In genomic region chr14:24187538-24187915, GRCh38 we compare ENCODE assay signal across 11 cellular contexts. TPM values are rescaled to one million over a fixed set of nuclear protein-coding genes. Genes with fewer than 3 reads are reported as not detected.
A peak's percentile ranks its signal among the peaks of the same experiment; 100 is the strongest.
DNase-seq lines count a peak whose midpoint lies in the region; ATAC-seq and TF ChIP-seq lines count a peak whose summit lies in the region.
"Had no signal": no experiment of that assay in that cellular context is flagged by ENCODE, and none has a peak within 500 bp of the region (broad histone marks: within the 10 kb centered on the region; RNA-seq: fewer than 3 reads in every experiment).

No MANE protein-coding gene starts in this region.

- H3K27me3 Mint-ChIP-seq in activated naive CD8-positive, alpha-beta T cell treated with anti-CD3 and anti-CD28 coated beads, Interleukin-2, amount 50 U/mL, for 24 hours: no peaks in the 10 kb centered on the region

- H3K36me3 ChIP-seq in left ventricle myocardium inferior (peaks cover 69% of the 10 kb centered on the region), lung (ENCODE audit: control insufficient read depth in 2 of 2, insufficient read depth in 2 of 2, low read length in 2 of 2) (peaks cover 24 to 45% of the 10 kb centered on the region in 2 donors)

- no peaks in the 10 kb centered on the region for H3K9me3 ChIP-seq in left ventricle myocardium inferior (replicated peaks)
- H3K9me3 ChIP-seq in lung (ENCODE audit: control insufficient read depth in 2 of 2, insufficient read depth in 1 of 2, low read length in 1 of 2): no peaks in the 10 kb centered on the region

- peaks cover 21% of the 10 kb centered on the region for H3K4me1 ChIP-seq in left ventricle myocardium inferior
- peaks cover 0 to 5% of the 10 kb centered on the region in 2 donors for H3K4me1 ChIP-seq in lung (ENCODE audit: control insufficient read depth in 2 of 2, insufficient read depth in 2 of 2, low read length in 2 of 2)

- H3K36me3 Mint-ChIP-seq in activated naive CD8-positive, alpha-beta T cell treated with anti-CD3 and anti-CD28 coated beads, Interleukin-2, amount 50 U/mL, for 24 hours (ENCODE audit: low read depth): peaks cover 44% of the 10 kb centered on the region

- WGBS in lung, 2 donors: 90 to 96% methylated on average over 2 of the region's 2 CpGs

- TF ChIP-seq CTCF in left ventricle myocardium inferior (IDR thresholded peaks at IDR 0.05; ENCODE audit: borderline replicate concordance) (no peak), lung (IDR thresholded peaks at IDR 0.05; ENCODE audit: control extremely low read depth, extremely low read depth) (no peak)

- peak overlapping the region; percentile 88 for H3K27ac Mint-ChIP-seq in activated naive CD8-positive, alpha-beta T cell treated with anti-CD3 and anti-CD28 coated beads, Interleukin-2, amount 50 U/mL, for 24 hours

- H3K4me3 Mint-ChIP-seq in activated naive CD8-positive, alpha-beta T cell treated with anti-CD3 and anti-CD28 coated beads, Interleukin-2, amount 50 U/mL, for 24 hours: peak overlapping the region; percentile 84

- H3K4me1 Mint-ChIP-seq in activated naive CD8-positive, alpha-beta T cell treated with anti-CD3 and anti-CD28 coated beads, Interleukin-2, amount 50 U/mL, for 24 hours: peaks cover 28% of the 10 kb centered on the region

- H3K27ac ChIP-seq in left ventricle myocardium inferior (replicated peaks) (no peak overlapping the region), lung (ENCODE audit: low read depth in 1 of 2, low read length in 1 of 2) (no peak overlapping the region)

- no peak for ATAC-seq in left cardiac atrium
- ATAC-seq in activated naive CD8-positive, alpha-beta T cell treated with anti-CD3 and anti-CD28 coated beads, Interleukin-2, amount 50 U/mL, for 24 hours: no peak
- no peak for ATAC-seq in lung (ENCODE audit: insufficient read depth, low FRiP score)
- ATAC-seq in HG02970 (IDR thresholded peaks at IDR 0.05; ENCODE audit: low FRiP score, unreplicated experiment): no peak

- peak overlapping the region; percentile 83 for H3K4me3 ChIP-seq in left ventricle myocardium inferior
- H3K4me3 ChIP-seq in lung: peak overlapping the region; percentile 69

- DNase-seq in left ventricle myocardium inferior (no peak), left cardiac atrium (no peak), lung (ENCODE audit: low spot score) (no peak), 8988T (no peak), NCI-H146 (lab: John Stamatoyannopoulos, UW) (no peak), CD1c-positive myeloid dendritic cell (ENCODE audit: extremely low spot score) (no peak)
- DNase-seq in activated naive CD8-positive, alpha-beta T cell treated with anti-CD3 and anti-CD28 coated beads, Interleukin-2, amount 50 U/mL, for 24 hours: no peak

- intact Hi-C loops in left ventricle myocardium inferior (cut with micrococcal nuclease) (no loop called here), left cardiac atrium (cut with DNase I) (no loop called here)

- H3K9me3 Mint-ChIP-seq in activated naive CD8-positive, alpha-beta T cell treated with anti-CD3 and anti-CD28 coated beads, Interleukin-2, amount 50 U/mL, for 24 hours: no peaks in the 10 kb centered on the region

- no peaks in the 10 kb centered on the region for H3K27me3 ChIP-seq in left ventricle myocardium inferior (ENCODE audit: low read depth)
- H3K27me3 ChIP-seq in lung (ENCODE audit: control insufficient read depth, insufficient read depth): no peaks in the 10 kb centered on the region

RNA-seq across cellular contexts. Expression of gene IPO4, which starts 1.1 kb away (rescaled TPM):
- 13.3 TPM for total RNA-seq in left ventricle myocardium inferior
- total RNA-seq in left cardiac atrium: 10 to 100 TPM; 11.8 to 30.2 TPM
- 10 to 100 TPM; 22.0 to 78.9 TPM for total RNA-seq in lung
- 10 to 100 TPM; 13.0 to 34.8 TPM for polyA plus RNA-seq in lung

RNA-seq across cellular contexts. Expression of gene TM9SF1, which starts 7.7 kb away (rescaled TPM):
- total RNA-seq in left ventricle myocardium inferior: 22.2 TPM
- total RNA-seq in left cardiac atrium: 10 to 100 TPM; 30.7 to 34.0 TPM
- 10 to 100 TPM; 42.3 to 71.9 TPM for total RNA-seq in lung
- 10 to 100 TPM; 32.7 to 61.7 TPM for polyA plus RNA-seq in lung

RNA-seq across cellular contexts. Expression of gene REC8, which starts 15.6 kb away (rescaled TPM):
- total RNA-seq in left ventricle myocardium inferior: 1.6 TPM
- total RNA-seq in left cardiac atrium: 1 to 10 TPM; 8.4 to 8.9 TPM
- total RNA-seq in lung: 10 to 100 TPM; 13.3 to 48.1 TPM
- 10 to 100 TPM; 23.8 to 35.1 TPM for polyA plus RNA-seq in lung

RNA-seq across cellular contexts. Expression of gene TSSK4, which starts 18.0 kb away (rescaled TPM):
- total RNA-seq in left ventricle myocardium inferior (not detected), left cardiac atrium (under 1 TPM in 1 of 2 donors, not detected in 1; 0.21 TPM), lung (1 to 10 TPM in 1 of 2 donors, not detected in 1; 1.2 TPM)
- polyA plus RNA-seq in lung: under 1 TPM; 0.02 to 0.10 TPM
- total RNA-seq: G401, lung microvascular endothelial cell, subcutaneous adipose tissue had no signal

RNA-seq across cellular contexts. Expression of gene CHMP4A, which starts 25.8 kb away (rescaled TPM):
- total RNA-seq in left ventricle myocardium inferior (33.1 TPM), left cardiac atrium (10 to 100 TPM; 34.7 to 38.4 TPM), lung (10 to 100 TPM; 37.2 to 50.8 TPM)
- 100 to 1,000 TPM in 1 of 2 donors, 10 to 100 TPM in 1; 70.4 to 103 TPM for polyA plus RNA-seq in lung
